Comparison of ENCODE assay signal across 1 cellular context in the genomic region with DNA sequence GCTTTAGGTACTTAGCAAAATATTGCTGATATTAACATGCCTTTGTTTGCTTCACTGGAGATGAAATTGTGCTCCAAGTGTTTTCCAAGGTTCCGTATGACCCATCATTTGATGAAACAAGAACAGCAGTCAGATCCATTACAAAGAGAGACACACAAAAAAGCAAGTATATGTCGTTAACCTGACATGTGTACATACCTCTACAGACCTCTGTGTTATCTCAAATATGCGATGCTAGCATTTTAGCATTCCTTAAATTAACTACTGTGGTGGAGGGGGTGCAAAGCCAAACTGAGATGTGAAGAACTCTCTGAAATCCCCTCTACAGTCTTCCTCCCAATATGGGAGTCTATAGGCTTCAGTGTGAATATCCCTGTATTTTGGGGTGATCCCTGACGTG.
TF ChIP-seq lines count a peak whose summit lies in the region.

No MANE protein-coding gene starts in this region.

TF ChIP-seq in K562, 482 proteins besides CTCF, POLR2A, EP300 and RAD21:
- TF ChIP-seq CAMTA2 (CRISPR knock-in tag; conservative IDR thresholded peaks at IDR 0.05) (no peak), ZNF316 (IDR thresholded peaks at IDR 0.05) (peak; percentile 57), KLF6 (CRISPR knock-in tag; IDR thresholded peaks at IDR 0.05; ENCODE audit: borderline replicate concordance) (no peak)
TF ChIP-seq in K562: peak in this region for 1.
